Comparison of ENCODE assay signal across 1 cellular context in the genomic region with DNA sequence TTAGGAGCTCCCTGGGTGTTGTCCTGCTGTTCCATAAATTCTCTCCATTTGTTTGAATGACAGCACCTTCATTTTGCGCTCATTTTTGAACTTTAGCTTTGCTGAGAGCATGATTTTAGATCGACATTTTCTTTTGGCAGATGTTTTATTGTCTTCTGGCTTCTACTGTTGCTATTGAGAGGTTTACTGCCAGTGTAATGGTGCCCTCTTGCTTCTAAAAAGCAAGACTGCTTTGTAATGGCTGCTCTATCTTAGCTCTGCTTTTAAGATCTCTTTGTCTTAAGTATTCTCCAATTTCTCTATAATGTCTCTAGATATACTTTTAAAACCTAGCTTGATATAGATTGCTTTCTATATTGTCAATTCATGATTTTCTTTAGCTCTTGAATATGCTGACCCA.
TF ChIP-seq lines count a peak whose summit lies in the region.

No MANE protein-coding gene starts in this region.

TF ChIP-seq in K562, 482 proteins besides CTCF, POLR2A, EP300 and RAD21:
- TF ChIP-seq NFXL1 (CRISPR knock-in tag; IDR thresholded peaks at IDR 0.05) (no peak), C11orf30 (IDR thresholded peaks at IDR 0.05; ENCODE audit: low read depth) (peak; percentile 33; the same call in 1 of the 2 replicates)
TF ChIP-seq in K562: peak in this region for 1.
